In the genomic region with DNA sequence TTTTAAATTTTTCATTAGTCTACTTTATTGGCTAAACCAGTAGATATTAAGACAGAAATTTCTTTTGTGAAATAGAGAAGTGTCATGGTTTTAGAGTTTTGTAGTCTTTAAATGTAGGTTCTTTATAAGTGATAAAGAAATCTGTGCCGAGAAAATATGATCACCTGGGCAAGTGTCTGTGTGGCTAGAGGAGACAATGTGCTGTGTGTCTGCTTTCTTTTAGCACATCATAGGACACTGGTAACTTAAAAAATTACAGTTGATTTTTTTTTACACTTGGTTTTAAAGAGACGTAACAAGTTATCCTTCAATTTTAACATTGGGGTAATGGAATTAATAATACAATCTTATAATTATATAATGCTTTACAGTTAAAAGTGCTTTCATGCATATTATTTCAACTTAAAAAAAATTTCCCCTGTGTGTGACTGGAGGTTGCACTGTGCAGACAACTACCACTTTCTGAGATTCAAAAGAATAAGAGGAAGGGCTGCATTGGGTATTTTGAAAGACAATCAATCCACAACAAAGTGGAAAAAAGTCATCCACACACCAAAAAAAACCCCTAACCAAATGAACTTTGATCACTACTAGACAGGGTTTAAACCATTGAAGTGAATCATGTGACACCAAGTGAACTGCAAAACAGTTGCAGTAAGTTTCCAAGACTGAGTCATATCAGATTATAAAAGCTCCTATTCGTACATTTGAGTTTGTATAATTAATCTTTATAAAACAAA, we compare ENCODE assay signal across 8 cellular contexts. TPM values are rescaled to one million over a fixed set of nuclear protein-coding genes. Genes with fewer than 3 reads are reported as not detected.
DNase-seq lines count a peak whose midpoint lies in the region; ATAC-seq and TF ChIP-seq lines count a peak whose summit lies in the region.

No MANE protein-coding gene starts in this region.

- H3K36me3 ChIP-seq in naive thymus-derived CD4-positive, alpha-beta T cell (ENCODE audit: control insufficient read depth in 2 of 3, insufficient read depth in 3 of 3, low read length in 3 of 3) = no peaks in the 10 kb centered on the region
- H3K36me3 ChIP-seq in testis (ENCODE audit: low read depth, missing control alignments) = no peaks in the 10 kb centered on the region
- no peaks in the 10 kb centered on the region for H3K36me3 ChIP-seq in psoas muscle (ENCODE audit: insufficient read depth in 1 of 2, low read depth in 1 of 2)

- H3K27me3 ChIP-seq in naive thymus-derived CD4-positive, alpha-beta T cell (ENCODE audit: control insufficient read depth in 2 of 2, insufficient read depth in 2 of 2, low read length in 2 of 2) = no peaks in the 10 kb centered on the region
- no peaks in the 10 kb centered on the region for H3K27me3 ChIP-seq in testis
- no peaks in the 10 kb centered on the region for H3K27me3 ChIP-seq in psoas muscle (ENCODE audit: insufficient read depth in 3 of 3, low read length in 2 of 3)

- peak overlapping the region; percentile 15 for H3K4me3 ChIP-seq in naive thymus-derived CD4-positive, alpha-beta T cell (ENCODE audit: low read length)
- no peak overlapping the region for H3K4me3 ChIP-seq in testis
- H3K4me3 ChIP-seq in psoas muscle = no peak overlapping the region

- H3K9me3 ChIP-seq in naive thymus-derived CD4-positive, alpha-beta T cell (ENCODE audit: control insufficient read depth in 2 of 3, low read length in 3 of 3) = no peaks in the 10 kb centered on the region
- no peaks in the 10 kb centered on the region for H3K9me3 ChIP-seq in testis
- no peaks in the 10 kb centered on the region for H3K9me3 ChIP-seq in psoas muscle

- peak overlapping the region; percentile 91 for H3K27ac Mint-ChIP-seq in activated CD8-positive, alpha-beta T cell treated with anti-CD3 and anti-CD28 coated beads, Interleukin-2, amount 10 ng/mL, durations not matched to agents 7 days and 5 days
- peak overlapping the region; percentile 81 to 97 (median 91) for H3K27ac Mint-ChIP-seq in naive thymus-derived CD4-positive, alpha-beta T cell

- TF ChIP-seq CTCF in testis (IDR thresholded peaks at IDR 0.05) (no peak), psoas muscle (IDR thresholded peaks at IDR 0.05) (no peak)

- DNase-seq in AG08396 (ENCODE audit: low spot score) = peak; percentile 22
- peak; percentile 51 for DNase-seq in activated CD8-positive, alpha-beta T cell treated with anti-CD3 and anti-CD28 coated beads, Interleukin-2, amount 10 ng/mL, durations not matched to agents 7 days and 5 days
- DNase-seq in naive thymus-derived CD4-positive, alpha-beta T cell = peak in 7 of 9 donors; percentile 57 to 80 (median 74)
- no peak for DNase-seq in testis
- no peak for DNase-seq in psoas muscle
- DNase-seq in NCI-H526 (lab: John Stamatoyannopoulos, UW) = no peak

- H3K4me3 Mint-ChIP-seq in activated CD8-positive, alpha-beta T cell treated with anti-CD3 and anti-CD28 coated beads, Interleukin-2, amount 10 ng/mL, durations not matched to agents 7 days and 5 days = peak overlapping the region; percentile 60
- peak overlapping the region; percentile 51 to 87 (median 81) for H3K4me3 Mint-ChIP-seq in naive thymus-derived CD4-positive, alpha-beta T cell

- peak; percentile 68 for ATAC-seq in GM19023 (IDR thresholded peaks at IDR 0.05; ENCODE audit: unreplicated experiment)
- peak; percentile 60 for ATAC-seq in HG03135 (IDR thresholded peaks at IDR 0.05; ENCODE audit: unreplicated experiment)
- ATAC-seq in activated CD8-positive, alpha-beta T cell treated with anti-CD3 and anti-CD28 coated beads, Interleukin-2, amount 10 ng/mL, durations not matched to agents 7 days and 5 days = peak; percentile 82
- peak; percentile 90 for ATAC-seq in naive thymus-derived CD4-positive, alpha-beta T cell
- no peak for ATAC-seq in psoas muscle

- intact Hi-C loops in naive thymus-derived CD4-positive, alpha-beta T cell (cut with micrococcal nuclease) = loop anchor here in 1 of 2 donors (1.0 to 2.0 kb wide), 5 partner anchors 32 to 732 kb away; partner anchors contain the start of gene GFI1
- intact Hi-C loops in testis (cut with DNase I; ENCODE audit: low total_unique reads) (no loop called here), psoas muscle (cut with DNase I) (no loop called here)

- peaks cover 5% of the 10 kb centered on the region for H3K9me3 Mint-ChIP-seq in activated CD8-positive, alpha-beta T cell treated with anti-CD3 and anti-CD28 coated beads, Interleukin-2, amount 10 ng/mL, durations not matched to agents 7 days and 5 days (ENCODE audit: insufficient read depth)
- H3K9me3 Mint-ChIP-seq in naive thymus-derived CD4-positive, alpha-beta T cell = peaks cover 0 to 13% (median 2%) of the 10 kb centered on the region in 11 donors

- peaks cover 24 to 25% of the 10 kb centered on the region in 2 donors for H3K4me1 ChIP-seq in naive thymus-derived CD4-positive, alpha-beta T cell (ENCODE audit: control insufficient read depth in 2 of 2, insufficient read depth in 2 of 2, low read length in 2 of 2)
- no peaks in the 10 kb centered on the region for H3K4me1 ChIP-seq in testis
- no peaks in the 10 kb centered on the region for H3K4me1 ChIP-seq in psoas muscle

- H3K27ac ChIP-seq in naive thymus-derived CD4-positive, alpha-beta T cell (ENCODE audit: low read depth, low read length) = peak overlapping the region; percentile 68
- H3K27ac ChIP-seq in testis = no peak overlapping the region
- H3K27ac ChIP-seq in psoas muscle = no peak overlapping the region

- H3K36me3 Mint-ChIP-seq in activated CD8-positive, alpha-beta T cell treated with anti-CD3 and anti-CD28 coated beads, Interleukin-2, amount 10 ng/mL, durations not matched to agents 7 days and 5 days (ENCODE audit: low read depth) = peaks cover 29% of the 10 kb centered on the region
- H3K36me3 Mint-ChIP-seq in naive thymus-derived CD4-positive, alpha-beta T cell = peaks cover 0 to 38% (median 0%) of the 10 kb centered on the region in 5 donors

- CTCF ChIA-PET in activated CD8-positive, alpha-beta T cell treated with anti-CD3 and anti-CD28 coated beads, Interleukin-2, amount 10 ng/mL, durations not matched to agents 7 days and 5 days (lab: Charles Lee) = interaction anchor here (0.7 to 2.8 kb wide), 15 partner anchors 14 to 246 kb away, joined by 3 to 47 read pairs (median 4); partner anchors contain the start of gene GFI1
- CTCF ChIA-PET in naive thymus-derived CD4-positive, alpha-beta T cell (lab: Charles Lee) = interaction anchor here (0.7 to 1.1 kb wide), 6 partner anchors 10 to 226 kb away, joined by 3 to 10 read pairs (median 4); no protein-coding TSS in a partner anchor

- peaks cover 69% of the 10 kb centered on the region for H3K4me1 Mint-ChIP-seq in activated CD8-positive, alpha-beta T cell treated with anti-CD3 and anti-CD28 coated beads, Interleukin-2, amount 10 ng/mL, durations not matched to agents 7 days and 5 days (ENCODE audit: low read depth)
- peaks cover 22 to 84% (median 73%) of the 10 kb centered on the region in 7 donors for H3K4me1 Mint-ChIP-seq in naive thymus-derived CD4-positive, alpha-beta T cell

- TF ChIP-seq POLR2A in testis (IDR thresholded peaks at IDR 0.05) = no peak

- POLR2A ChIA-PET in activated CD8-positive, alpha-beta T cell treated with anti-CD3 and anti-CD28 coated beads, Interleukin-2, amount 10 ng/mL, durations not matched to agents 7 days and 5 days (lab: Charles Lee) = interaction anchor here (0.6 to 5.5 kb wide), 9 partner anchors 33 to 221 kb away, joined by 3 to 230 read pairs (median 5); partner anchors contain the start of gene GFI1
- POLR2A ChIA-PET in naive thymus-derived CD4-positive, alpha-beta T cell (lab: Charles Lee) = interaction anchor here (0.6 to 5.6 kb wide), 9 partner anchors 9 to 238 kb away, joined by 3 to 89 read pairs (median 4); partner anchors contain the start of genes GFI1 and RPAP2

- WGBS in testis, 2 donors = 73 to 79% methylated on average over 3 of the region's 3 CpGs
- 90 to 93% (median 90%) methylated on average over 3 of the region's 3 CpGs for WGBS in psoas muscle, 3 donors

- no peaks in the 10 kb centered on the region for H3K27me3 Mint-ChIP-seq in activated CD8-positive, alpha-beta T cell treated with anti-CD3 and anti-CD28 coated beads, Interleukin-2, amount 10 ng/mL, durations not matched to agents 7 days and 5 days (ENCODE audit: low read depth)
- H3K27me3 Mint-ChIP-seq in naive thymus-derived CD4-positive, alpha-beta T cell = no peaks in the 10 kb centered on the region

RNA-seq across cellular contexts. Expression of gene GFI1, which starts 50.0 kb away (rescaled TPM):
- total RNA-seq in activated CD8-positive, alpha-beta T cell treated with anti-CD3 and anti-CD28 coated beads, Interleukin-2, amount 10 ng/mL, durations not matched to agents 7 days and 5 days = 10 to 100 TPM; 47.6 to 48.3 TPM
- total RNA-seq in naive thymus-derived CD4-positive, alpha-beta T cell = 10 to 100 TPM; 11.5 to 78.8 (median 29.9) TPM
- polyA plus RNA-seq in naive thymus-derived CD4-positive, alpha-beta T cell = 1 to 10 TPM; 3.3 to 7.9 TPM
- 1 to 10 TPM; 3.1 to 4.0 TPM for total RNA-seq in testis
- 1.3 TPM for polyA plus RNA-seq in testis (ENCODE audit: insufficient read depth, low read depth, low replicate concordance)
- under 1 TPM in 3 of 4 donors, not detected in 1; 0.17 to 0.36 (median 0.20) TPM for total RNA-seq in psoas muscle
- polyA plus RNA-seq in psoas muscle = under 1 TPM in 2 of 3 donors, not detected in 1; 0.01 to 0.05 TPM

Comparison
In these comparisons a context has a peak if more than half of its experiments do, and no peak if none do; other contexts are left out.
1. DNase-seq: peak in AG08396 (single experiment), activated CD8-positive, alpha-beta T cell treated with anti-CD3 and anti-CD28 coated beads, Interleukin-2, amount 10 ng/mL, durations not matched to agents 7 days and 5 days (single experiment) and naive thymus-derived CD4-positive, alpha-beta T cell (7 of 9); none in testis (single experiment), psoas muscle (0 of 2) and NCI-H526 (0 of 2).
2. ATAC-seq: peak in GM19023 (single experiment), HG03135 (single experiment), activated CD8-positive, alpha-beta T cell treated with anti-CD3 and anti-CD28 coated beads, Interleukin-2, amount 10 ng/mL, durations not matched to agents 7 days and 5 days (single experiment) and naive thymus-derived CD4-positive, alpha-beta T cell (single experiment); none in psoas muscle (0 of 4).